In the genomic region with DNA sequence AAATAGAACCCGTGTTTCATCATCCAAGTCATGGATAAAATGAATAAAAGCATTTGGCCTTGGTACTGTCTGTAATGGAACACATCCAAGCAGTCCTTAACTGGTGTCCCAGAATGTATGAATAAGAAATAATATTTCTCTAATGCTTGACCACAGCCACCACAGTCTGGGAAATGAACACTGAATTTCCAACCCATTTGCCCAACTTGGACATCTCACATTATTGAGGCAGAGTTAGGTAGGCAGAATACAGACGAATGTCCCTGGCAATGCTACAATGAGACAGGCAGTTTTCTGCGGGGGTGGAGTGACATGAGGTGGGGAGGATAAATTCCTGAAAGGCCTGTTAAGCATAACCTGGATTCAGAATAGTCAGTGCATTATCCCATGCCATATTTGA, we compare ENCODE assay signal across 21 cellular contexts.
DNase-seq lines count a peak whose midpoint lies in the region; ATAC-seq, FAIRE-seq and TF ChIP-seq lines count a peak whose summit lies in the region.
"Had no signal": no experiment of that assay in that cellular context is flagged by ENCODE, and none has a peak within 500 bp of the region (broad histone marks: within the 10 kb centered on the region; RNA-seq: fewer than 3 reads in every experiment).

No MANE protein-coding gene starts in this region.

- no peaks in the 10 kb centered on the region for H3K36me3 ChIP-seq in testis (ENCODE audit: low read depth, missing control alignments)

- no peak for TF ChIP-seq POLR2A in testis (IDR thresholded peaks at IDR 0.05)

- intact Hi-C loops in Right ventricle myocardium superior (cut with DNase I) (no loop called here), cardiac septum (cut with DNase I) (no loop called here), testis (cut with DNase I; ENCODE audit: low total_unique reads) (no loop called here)

- H3K4me1 ChIP-seq in testis, result peaks cover 4% of the 10 kb centered on the region

- WGBS in testis, 2 donors, result 31 to 39% methylated on average over 3 of the region's 3 CpGs

- H3K27ac ChIP-seq in testis, result no peak overlapping the region

- H3K27me3 ChIP-seq in testis, result no peaks in the 10 kb centered on the region

- FAIRE-seq in urothelium cell line (lab: Jason Lieb, UNC), result no peak
- FAIRE-seq: D721Med, G401.6, GM12878 had no signal

- in situ Hi-C loops in astrocyte of the spinal cord (cut with HindIII; ENCODE audit: low sequenced_read_pairs), result no loop called here

- no peak for DNase-seq in Right ventricle myocardium superior
- no peak for DNase-seq in cardiac septum (ENCODE audit: low spot score)
- DNase-seq in astrocyte of the spinal cord (ENCODE audit: low read depth, low spot score), result peak; percentile 80
- peak; percentile 55 for DNase-seq in islet precursor cell
- peak; percentile 40 for DNase-seq in urothelium cell line (ENCODE audit: low spot score)
- no peak for DNase-seq in testis
- DNase-seq in activated naive CD4-positive, alpha-beta T cell (lab: John Stamatoyannopoulos, UW), result no peak
- DNase-seq: activated CD8-positive, alpha-beta T cell treated with anti-CD3 and anti-CD28 coated beads, Interleukin-2, amount 10 ng/mL, durations not matched to agents 7 days and 5 days; activated T-cell treated with anti-CD3 and anti-CD28 coated beads, Interleukin-2, amount 50 U/mL, for 4 hours; NCI-H1694 treated with DMSO at 0.1 percent for 48 hours; NCI-H82; PC-3; stimulated activated naive CD8-positive, alpha-beta T cell treated with anti-CD3 and anti-CD28 coated beads, Interleukin-15, Interleukin-2, amounts not matched to agents 100 U/mL and 50 U/mL, for 24 hours had no signal

- H3K4me3 ChIP-seq in astrocyte of the spinal cord (ENCODE audit: low read depth, low read length), result no peak overlapping the region
- H3K4me3 ChIP-seq in testis, result no peak overlapping the region
- H3K4me3 ChIP-seq: GM12878 had no signal

- TF ChIP-seq CTCF in astrocyte of the spinal cord (IDR thresholded peaks at IDR 0.05; ENCODE audit: low read depth, low read length) (no peak), testis (IDR thresholded peaks at IDR 0.05) (no peak)

- ATAC-seq in Right ventricle myocardium superior (ENCODE audit: poor library complexity) (peak; percentile 36), HG03565 (IDR thresholded peaks at IDR 0.05; ENCODE audit: unreplicated experiment) (no peak)
- ATAC-seq: activated CD8-positive, alpha-beta T cell treated with anti-CD3 and anti-CD28 coated beads, Interleukin-2, amount 10 ng/mL, durations not matched to agents 7 days and 5 days; activated naive CD4-positive, alpha-beta T cell treated with anti-CD3 and anti-CD28 coated beads, Interleukin-2, amount 50 U/mL, for 72 hours; activated T-cell treated with anti-CD3 and anti-CD28 coated beads, Interleukin-2, amount 50 U/mL, for 4 hours; GM12878; HCT116; left lobe of liver; PC-3; stimulated activated naive CD8-positive, alpha-beta T cell treated with anti-CD3 and anti-CD28 coated beads, Interleukin-15, Interleukin-2, amounts not matched to agents 100 U/mL and 50 U/mL, for 24 hours; WTC11 had no signal

- H3K9me3 ChIP-seq in testis, result no peaks in the 10 kb centered on the region

Comparison
In these comparisons a context has a peak if more than half of its experiments do, and no peak if none do; other contexts are left out.
1. DNase-seq: peak in astrocyte of the spinal cord (single experiment), islet precursor cell (single experiment) and urothelium cell line (single experiment); none in Right ventricle myocardium superior (single experiment), cardiac septum (single experiment), testis (single experiment) and activated naive CD4-positive, alpha-beta T cell (0 of 4).